ENCODE assay signal across 18 cellular contexts in genomic region chr14:38442208-38442607, GRCh38.
"Had no signal": no experiment of that assay in that cellular context is flagged by ENCODE, and none has a peak within 500 bp of the region (broad histone marks: within the 10 kb centered on the region; RNA-seq: fewer than 3 reads in every experiment).

No MANE protein-coding gene starts in this region.

- H3K4me3 ChIP-seq: dorsolateral prefrontal cortex, esophagus squamous epithelium, tibial nerve had no signal

- H3K27me3 ChIP-seq: brain microvascular endothelial cell, dorsolateral prefrontal cortex, esophagus squamous epithelium, tibial nerve had no signal

- H3K27ac ChIP-seq: brain microvascular endothelial cell, dorsolateral prefrontal cortex, esophagus squamous epithelium, tibial nerve had no signal

- ATAC-seq: activated CD4-positive, CD25-positive, alpha-beta regulatory T cell treated with anti-CD3 and anti-CD28 coated beads, Interleukin-2, amount 50 U/mL, for 24 hours; activated CD8-positive, alpha-beta memory T cell treated with anti-CD3 and anti-CD28 coated beads, Interleukin-2, amount 10 ng/mL, durations not matched to agents 7 days and 5 days; activated naive CD4-positive, alpha-beta T cell treated with anti-CD3 and anti-CD28 coated beads, Interleukin-2, amount 50 U/mL, for 72 hours; natural killer cell; sciatic nerve; stimulated activated naive B cell treated with anti-CD40 and anti-IgM and Interleukin-4, amounts not matched to agents 10 μg/mL and 1 μg/mL and 100 μg/mL, for 72 hours had no signal

- H3K4me1 ChIP-seq: esophagus squamous epithelium, tibial nerve had no signal

- DNase-seq: activated CD4-positive, alpha-beta T cell treated with anti-CD3 and anti-CD28 coated beads, Interleukin-2, amount 50 U/mL, for 48 hours; activated CD8-positive, alpha-beta memory T cell treated with anti-CD3 and anti-CD28 coated beads, Interleukin-2, amount 10 ng/mL, durations not matched to agents 7 days and 5 days; activated effector memory CD4-positive, alpha-beta T cell treated with anti-CD3 and anti-CD28 coated beads, Interleukin-2, amount 50 U/mL, for 16 hours; activated T-cell treated with anti-CD3 and anti-CD28 coated beads, Interleukin-2, amount 50 U/mL, for 24 hours; amygdala; brain microvascular endothelial cell; dorsolateral prefrontal cortex; esophagus squamous epithelium; hippocampal formation; natural killer cell; nucleus accumbens; stimulated activated CD4-positive, alpha-beta T cell treated with anti-CD3 and anti-CD28 coated beads, Interleukin-2, amount 100 ng/mL, for 24 hours; stimulated activated naive B cell treated with anti-CD40 and anti-IgM and Interleukin-4, amounts not matched to agents 10 μg/mL and 1 μg/mL and 100 μg/mL, for 72 hours; T-helper 1 cell had no signal

- H3K36me3 ChIP-seq: brain microvascular endothelial cell, esophagus squamous epithelium, tibial nerve had no signal
